In genomic region chr9:136712690-136713554, GRCh38 we compare ENCODE assay signal across 10 cellular contexts. TPM values are rescaled to one million over a fixed set of nuclear protein-coding genes. Genes with fewer than 3 reads are reported as not detected.
A peak's percentile ranks its signal among the peaks of the same experiment; 100 is the strongest.
DNase-seq lines count a peak whose midpoint lies in the region; ATAC-seq and TF ChIP-seq lines count a peak whose summit lies in the region.
"Had no signal": no experiment of that assay in that cellular context is flagged by ENCODE, and none has a peak within 500 bp of the region (broad histone marks: within the 10 kb centered on the region; RNA-seq: fewer than 3 reads in every experiment).

No MANE protein-coding gene starts in this region.

- H3K9me3 Mint-ChIP-seq in nephron: no peaks in the 10 kb centered on the region
- H3K9me3 Mint-ChIP-seq in activated CD8-positive, alpha-beta memory T cell treated with anti-CD3 and anti-CD28 coated beads, Interleukin-2, amount 10 ng/mL, durations not matched to agents 7 days and 5 days (ENCODE audit: low read depth): no peaks in the 10 kb centered on the region

- no peak overlapping the region for H3K27ac Mint-ChIP-seq in nephron
- H3K27ac Mint-ChIP-seq in activated CD8-positive, alpha-beta memory T cell treated with anti-CD3 and anti-CD28 coated beads, Interleukin-2, amount 10 ng/mL, durations not matched to agents 7 days and 5 days: no peak overlapping the region

- no peak for DNase-seq in heart right ventricle
- no peak for DNase-seq in cardiac septum (ENCODE audit: low spot score)
- no peak for DNase-seq in activated CD8-positive, alpha-beta memory T cell treated with anti-CD3 and anti-CD28 coated beads, Interleukin-2, amount 10 ng/mL, durations not matched to agents 7 days and 5 days
- no peak for DNase-seq in activated naive CD4-positive, alpha-beta T cell (lab: John Stamatoyannopoulos, UW)
- DNase-seq in NCI-H526 (lab: John Stamatoyannopoulos, UW): no peak
- DNase-seq in occipital lobe (lab: John Stamatoyannopoulos, UW): no peak
- DNase-seq: C1 segment of cervical spinal cord had no signal

- H3K4me3 Mint-ChIP-seq in nephron: peak overlapping the region; percentile 79 to 81 (median 79)
- no peak overlapping the region for H3K4me3 Mint-ChIP-seq in activated CD8-positive, alpha-beta memory T cell treated with anti-CD3 and anti-CD28 coated beads, Interleukin-2, amount 10 ng/mL, durations not matched to agents 7 days and 5 days

- peak overlapping the region; percentile 47 to 92 (median 86) for H3K27ac ChIP-seq in heart right ventricle
- H3K27ac ChIP-seq in ectodermal cell (ENCODE audit: insufficient read depth, low read depth, low read length, poor library complexity, severe bottlenecking): no peak overlapping the region

- intact Hi-C loops in heart right ventricle (cut with DNase I) (loop anchor here in 1 of 10 donors (5.0 kb wide), 1 partner anchor 56 kb away; no protein-coding TSS in a partner anchor), cardiac septum (cut with DNase I) (no loop called here)

- no peaks in the 10 kb centered on the region for H3K36me3 ChIP-seq in heart right ventricle
- no peaks in the 10 kb centered on the region for H3K36me3 ChIP-seq in ectodermal cell (ENCODE audit: control insufficient read depth, insufficient read depth, low read length)

- CTCF ChIA-PET in activated CD8-positive, alpha-beta memory T cell treated with anti-CD3 and anti-CD28 coated beads, Interleukin-2, amount 10 ng/mL, durations not matched to agents 7 days and 5 days (lab: Charles Lee): interaction anchor here (1.5 to 2.1 kb wide), 3 partner anchors 13 to 16 kb away, joined by 4 to 7 read pairs (median 7); no protein-coding TSS in a partner anchor

- 6 to 7% methylated on average over 46 to 57 of the region's 57 CpGs for WGBS in heart right ventricle, 2 donors
- 9% methylated on average over 56 to 57 of the region's 57 CpGs for WGBS in ectodermal cell, 2 experiments

- peak in 3 of 8 donors; percentile 1 to 12 (median 7) for ATAC-seq in heart right ventricle
- ATAC-seq in activated CD8-positive, alpha-beta memory T cell treated with anti-CD3 and anti-CD28 coated beads, Interleukin-2, amount 10 ng/mL, durations not matched to agents 7 days and 5 days: no peak

- peaks cover 7% of the 10 kb centered on the region for H3K4me1 Mint-ChIP-seq in nephron
- peaks cover 3% of the 10 kb centered on the region for H3K4me1 Mint-ChIP-seq in activated CD8-positive, alpha-beta memory T cell treated with anti-CD3 and anti-CD28 coated beads, Interleukin-2, amount 10 ng/mL, durations not matched to agents 7 days and 5 days

- peak overlapping the region; percentile 54 to 90 (median 73) for H3K4me3 ChIP-seq in heart right ventricle
- peak overlapping the region; percentile 74 for H3K4me3 ChIP-seq in ectodermal cell (ENCODE audit: insufficient read depth, low read depth, low read length)

- H3K36me3 Mint-ChIP-seq in nephron (ENCODE audit: low read depth): no peaks in the 10 kb centered on the region
- H3K36me3 Mint-ChIP-seq in activated CD8-positive, alpha-beta memory T cell treated with anti-CD3 and anti-CD28 coated beads, Interleukin-2, amount 10 ng/mL, durations not matched to agents 7 days and 5 days: no peaks in the 10 kb centered on the region

- peaks cover 14 to 45% (median 38%) of the 10 kb centered on the region in 9 donors for H3K4me1 ChIP-seq in heart right ventricle
- H3K4me1 ChIP-seq in ectodermal cell (ENCODE audit: control insufficient read depth, insufficient read depth, low read length): peaks cover 19% of the 10 kb centered on the region

- H3K27me3 Mint-ChIP-seq in nephron (ENCODE audit: low read depth): peaks cover 8% of the 10 kb centered on the region
- peaks cover 46% of the 10 kb centered on the region for H3K27me3 Mint-ChIP-seq in activated CD8-positive, alpha-beta memory T cell treated with anti-CD3 and anti-CD28 coated beads, Interleukin-2, amount 10 ng/mL, durations not matched to agents 7 days and 5 days

- H3K27me3 ChIP-seq in heart right ventricle (peaks cover 0 to 54% (median 0%) of the 10 kb centered on the region in 7 donors), ectodermal cell (ENCODE audit: control insufficient read depth, insufficient read depth, low read length, poor library complexity, severe bottlenecking) (peaks cover 19% of the 10 kb centered on the region)

- TF ChIP-seq CTCF in heart right ventricle (IDR thresholded peaks at IDR 0.05) (no peak), nephron (IDR thresholded peaks at IDR 0.05; ENCODE audit: unreplicated experiment in 3 of 3) (no peak)

- no peaks in the 10 kb centered on the region for H3K9me3 ChIP-seq in heart right ventricle
- no peaks in the 10 kb centered on the region for H3K9me3 ChIP-seq in ectodermal cell (ENCODE audit: control insufficient read depth, low read length)

RNA-seq across cellular contexts. Expression of gene DIPK1B, which starts 0.6 kb away (rescaled TPM):
- total RNA-seq in heart right ventricle: 10 to 100 TPM; 15.7 to 26.1 (median 17.9) TPM
- 10 to 100 TPM; 24.8 to 37.9 TPM for polyA plus RNA-seq in heart right ventricle
- 28.3 TPM for total RNA-seq in cardiac septum
- polyA plus RNA-seq in ectodermal cell (2013, experiment 1 of 4): 46.1 TPM
- polyA plus RNA-seq in ectodermal cell (2013, experiment 2 of 4): 45.1 TPM
- 50.2 TPM for polyA plus RNA-seq in ectodermal cell (2013, experiment 3 of 4)
- polyA plus RNA-seq in ectodermal cell (2013, experiment 4 of 4): 54.6 TPM
- total RNA-seq in activated CD8-positive, alpha-beta memory T cell treated with anti-CD3 and anti-CD28 coated beads, Interleukin-2, amount 10 ng/mL, durations not matched to agents 7 days and 5 days: not detected
- 25.1 TPM for total RNA-seq in occipital lobe

RNA-seq across cellular contexts. Expression of gene AGPAT2, which starts 25.7 kb away (rescaled TPM):
- total RNA-seq in heart right ventricle (10 to 100 TPM; 48.1 to 83.3 (median 58.4) TPM), cardiac septum (48.4 TPM), occipital lobe (2.2 TPM)
- polyA plus RNA-seq in heart right ventricle: 100 to 1,000 TPM in 1 of 2 donors, 10 to 100 TPM in 1; 97.2 to 195 TPM
- polyA plus RNA-seq in ectodermal cell (2013, experiment 1 of 4): 5.1 TPM
- polyA plus RNA-seq in ectodermal cell (2013, experiment 2 of 4): 6.1 TPM
- polyA plus RNA-seq in ectodermal cell (2013, experiment 3 of 4): 6.0 TPM
- 7.0 TPM for polyA plus RNA-seq in ectodermal cell (2013, experiment 4 of 4)
- total RNA-seq in activated CD8-positive, alpha-beta memory T cell treated with anti-CD3 and anti-CD28 coated beads, Interleukin-2, amount 10 ng/mL, durations not matched to agents 7 days and 5 days: 10 to 100 TPM; 16.9 to 20.5 TPM

RNA-seq across cellular contexts. Expression of gene LCN10, which starts 29.8 kb away (rescaled TPM):
- total RNA-seq in heart right ventricle (10 to 100 TPM in 3 of 10 donors, 1 to 10 TPM in 4, under 1 TPM in 3; 0.44 to 28.7 (median 1.7) TPM), cardiac septum (3.3 TPM), occipital lobe (not detected)
- polyA plus RNA-seq in heart right ventricle: 100 to 1,000 TPM in 1 of 2 donors, 10 to 100 TPM in 1; 34.0 to 144 TPM
- polyA plus RNA-seq in ectodermal cell (2013, experiment 1 of 4): not detected
- not detected for polyA plus RNA-seq in ectodermal cell (2013, experiment 2 of 4)
- polyA plus RNA-seq in ectodermal cell (2013, experiment 3 of 4): not detected
- polyA plus RNA-seq in ectodermal cell (2013, experiment 4 of 4): not detected
- total RNA-seq in activated CD8-positive, alpha-beta memory T cell treated with anti-CD3 and anti-CD28 coated beads, Interleukin-2, amount 10 ng/mL, durations not matched to agents 7 days and 5 days: under 1 TPM in 1 of 2 experiments, not detected in 1; 0.68 TPM

RNA-seq across cellular contexts. Expression of gene LCN6, which starts 35.4 kb away (rescaled TPM):
- total RNA-seq in heart right ventricle (10 to 100 TPM in 3 of 10 donors, 1 to 10 TPM in 7; 1.5 to 76.8 (median 3.5) TPM), cardiac septum (4.5 TPM), occipital lobe (not detected)
- 100 to 1,000 TPM in 1 of 2 donors, 10 to 100 TPM in 1; 95.6 to 261 TPM for polyA plus RNA-seq in heart right ventricle
- polyA plus RNA-seq in ectodermal cell (2013, experiment 1 of 4): not detected
- not detected for polyA plus RNA-seq in ectodermal cell (2013, experiment 2 of 4)
- polyA plus RNA-seq in ectodermal cell (2013, experiment 3 of 4): not detected
- polyA plus RNA-seq in ectodermal cell (2013, experiment 4 of 4): not detected
- not detected for total RNA-seq in activated CD8-positive, alpha-beta memory T cell treated with anti-CD3 and anti-CD28 coated beads, Interleukin-2, amount 10 ng/mL, durations not matched to agents 7 days and 5 days

RNA-seq across cellular contexts. Expression of gene LCN8, which starts 45.1 kb away (rescaled TPM):
- not detected for total RNA-seq in heart right ventricle
- not detected for polyA plus RNA-seq in heart right ventricle
- total RNA-seq in cardiac septum: not detected
- polyA plus RNA-seq in ectodermal cell (2013, experiment 1 of 4): not detected
- not detected for polyA plus RNA-seq in ectodermal cell (2013, experiment 2 of 4)
- polyA plus RNA-seq in ectodermal cell (2013, experiment 3 of 4): not detected
- not detected for polyA plus RNA-seq in ectodermal cell (2013, experiment 4 of 4)
- not detected for total RNA-seq in activated CD8-positive, alpha-beta memory T cell treated with anti-CD3 and anti-CD28 coated beads, Interleukin-2, amount 10 ng/mL, durations not matched to agents 7 days and 5 days
- not detected for total RNA-seq in occipital lobe
- total RNA-seq: mucosa of gallbladder had no signal

Comparison
In these comparisons a context has a peak if more than half of its experiments do, and no peak if none do; other contexts are left out.
1. RNA of gene DIPK1B, which starts 0.6 kb away (total RNA-seq): 28.3 TPM in cardiac septum (single experiment), 25.1 TPM in occipital lobe (single experiment) and 15.7 to 26.1 TPM in heart right ventricle; not detected in activated CD8-positive, alpha-beta memory T cell treated with anti-CD3 and anti-CD28 coated beads, Interleukin-2, amount 10 ng/mL, durations not matched to agents 7 days and 5 days; every median in the first group is over 10 times any median in the second.